7 cellular contexts compared by ENCODE assay signal in the genomic region with DNA sequence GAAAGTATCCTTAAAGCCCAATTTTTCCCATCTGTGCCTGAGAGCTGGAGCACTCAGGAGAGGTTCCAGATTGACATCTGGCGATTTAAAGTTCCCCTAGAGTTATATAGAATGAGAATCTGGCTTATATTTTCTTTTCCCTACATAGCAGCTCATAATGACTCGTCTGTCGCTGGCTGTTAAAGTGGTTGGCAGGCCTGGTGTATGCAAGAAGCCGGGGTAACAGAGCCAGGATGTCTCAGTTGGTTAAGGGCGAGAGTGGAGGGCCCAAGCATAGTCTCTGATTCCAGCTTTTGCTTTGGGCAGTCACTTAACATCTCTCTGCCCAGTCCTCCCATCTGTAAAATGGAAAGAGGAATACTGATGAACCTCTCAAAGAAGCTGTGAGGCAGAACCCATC.
"Had no signal": no experiment of that assay in that cellular context is flagged by ENCODE, and none has a peak within 500 bp of the region (broad histone marks: within the 10 kb centered on the region; RNA-seq: fewer than 3 reads in every experiment).

No MANE protein-coding gene starts in this region.

- DNase-seq: GM23248, GOT3, H7, HFFc6, KBM-7 had no signal

- ATAC-seq: HCT116, HepG2 had no signal
